35 cellular contexts compared by ENCODE assay signal in the genomic region with DNA sequence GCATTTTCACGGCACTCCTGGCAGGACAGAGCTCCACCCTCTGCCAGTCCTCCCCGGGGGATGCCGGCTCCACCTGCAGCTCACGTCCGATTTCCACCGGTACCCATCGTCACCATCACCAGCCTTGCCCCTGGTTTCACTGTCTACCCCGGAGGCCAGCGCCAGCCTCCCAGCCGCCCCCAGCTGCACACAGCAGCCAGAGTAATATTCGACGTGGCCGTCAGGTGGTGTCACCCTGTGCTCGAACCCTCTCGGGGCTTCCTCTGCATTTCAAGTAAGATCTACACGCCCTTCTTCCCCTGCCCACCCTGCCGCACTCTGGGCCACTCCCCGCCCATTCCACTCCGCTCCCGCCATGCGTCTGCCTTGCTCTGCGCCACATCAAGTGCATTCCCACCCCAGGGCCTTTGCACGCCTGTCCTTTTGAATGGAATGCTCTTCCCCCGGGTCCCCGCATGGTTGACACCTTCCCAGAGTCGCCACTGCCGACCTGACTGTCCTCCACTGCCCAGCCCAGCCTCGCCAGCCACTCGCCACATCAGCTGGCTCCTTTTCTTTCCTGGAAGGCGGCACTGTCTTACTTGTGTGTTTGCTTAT.
"Had no signal": no experiment of that assay in that cellular context is flagged by ENCODE, and none has a peak within 500 bp of the region (broad histone marks: within the 10 kb centered on the region; RNA-seq: fewer than 3 reads in every experiment).

No MANE protein-coding gene starts in this region.

- H3K9me3 Mint-ChIP-seq: activated naive CD4-positive, alpha-beta T cell treated with anti-CD3 and anti-CD28 coated beads, Interleukin-2, amount 50 U/mL, for 24 hours had no signal

- H3K4me1 ChIP-seq: body of pancreas, breast epithelium had no signal

- H3K36me3 ChIP-seq: breast epithelium had no signal

- H3K4me3 ChIP-seq: body of pancreas, breast epithelium had no signal

- DNase-seq: activated B cell treated with CpG ODN at 0.5 μM for 24 hours; activated CD4-positive, alpha-beta T cell treated with anti-CD3 and anti-CD28 coated beads for 4 hours; activated CD4-positive, alpha-beta T cell treated with anti-CD3 and anti-CD28 coated beads, Interleukin-2, amount 50 U/mL, for 48 hours; activated CD4-positive, CD25-positive, alpha-beta regulatory T cell treated with anti-CD3 and anti-CD28 coated beads, Interleukin-2, amount 50 U/mL, for 72 hours; activated CD8-positive, alpha-beta T cell treated with anti-CD3 and anti-CD28 coated beads, Interleukin-2, amount 10 ng/mL, durations not matched to agents 7 days and 5 days; activated gamma-delta T cell; activated naive CD4-positive, alpha-beta T cell treated with Interleukin-2 at 50 U/mL for 16 hours; activated naive CD8-positive, alpha-beta T cell treated with anti-CD3 and anti-CD28 coated beads, Interleukin-2, amount 10 ng/mL, durations not matched to agents 7 days and 5 days; activated T-cell treated with anti-CD3 and anti-CD28 coated beads, Interleukin-2, amount 50 U/mL, for 24 hours; body of pancreas; MM.1S; MV-4-11; NCI-H1092; NCI-H1417; NCI-H146; NCI-H187 treated with DMSO at 0.1 percent for 48 hours; NCI-H2081; NCI-H2171 treated with DMSO at 0.1 percent for 48 hours; NCI-H2227 treated with DMSO at 0.1 percent for 48 hours; NCI-H446 treated with DMSO at 0.1 percent for 48 hours; NCI-H524; NCI-H69; PC-3; SIG-M5; SW 1271; T-helper 1 cell; T-helper 2 cell; T-helper 9 cell had no signal

- H3K27ac ChIP-seq: body of pancreas, breast epithelium, KMS-11, RWPE1, VCaP had no signal

- H3K36me3 Mint-ChIP-seq: activated naive CD4-positive, alpha-beta T cell treated with anti-CD3 and anti-CD28 coated beads, Interleukin-2, amount 50 U/mL, for 24 hours had no signal

- H3K4me2 ChIP-seq: KMS-11 had no signal

- H3K9ac ChIP-seq: KMS-11 had no signal

- H3K27me3 Mint-ChIP-seq: activated B cell treated with CpG ODN at 0.5 μM for 24 hours; activated naive CD4-positive, alpha-beta T cell treated with anti-CD3 and anti-CD28 coated beads, Interleukin-2, amount 50 U/mL, for 24 hours; activated naive CD8-positive, alpha-beta T cell treated with anti-CD3 and anti-CD28 coated beads, Interleukin-2, amount 10 ng/mL, durations not matched to agents 7 days and 5 days had no signal

- H3K4me1 Mint-ChIP-seq: activated B cell treated with CpG ODN at 0.5 μM for 24 hours; activated naive CD4-positive, alpha-beta T cell treated with anti-CD3 and anti-CD28 coated beads, Interleukin-2, amount 50 U/mL, for 24 hours; activated naive CD8-positive, alpha-beta T cell treated with anti-CD3 and anti-CD28 coated beads, Interleukin-2, amount 10 ng/mL, durations not matched to agents 7 days and 5 days had no signal

- H3K9me3 ChIP-seq: body of pancreas, breast epithelium had no signal

- H3K27me3 ChIP-seq: body of pancreas, breast epithelium had no signal

- H3K27ac Mint-ChIP-seq: activated B cell treated with CpG ODN at 0.5 μM for 24 hours; activated CD8-positive, alpha-beta T cell treated with anti-CD3 and anti-CD28 coated beads, Interleukin-2, amount 10 ng/mL, durations not matched to agents 7 days and 5 days; activated naive CD4-positive, alpha-beta T cell treated with anti-CD3 and anti-CD28 coated beads, Interleukin-2, amount 50 U/mL, for 24 hours; activated naive CD8-positive, alpha-beta T cell treated with anti-CD3 and anti-CD28 coated beads, Interleukin-2, amount 10 ng/mL, durations not matched to agents 7 days and 5 days; activated T-cell treated with anti-CD3 and anti-CD28 coated beads, Interleukin-2, amount 50 U/mL, for 24 hours; activated T-helper 2 cell treated with anti-CD3 and anti-CD28 coated beads, Interferon-gamma antibody, Interleukin-2, Interleukin-4, amounts not matched to agents 10 μg/mL and 5 μg/mL and 100 μg/mL, durations not matched to agents 14 hours and 24 hours and 36 hours had no signal

- H3K4me3 Mint-ChIP-seq: activated B cell treated with CpG ODN at 0.5 μM for 24 hours; activated CD8-positive, alpha-beta T cell treated with anti-CD3 and anti-CD28 coated beads, Interleukin-2, amount 10 ng/mL, durations not matched to agents 7 days and 5 days; activated naive CD4-positive, alpha-beta T cell treated with anti-CD3 and anti-CD28 coated beads, Interleukin-2, amount 50 U/mL, for 24 hours; activated naive CD8-positive, alpha-beta T cell treated with anti-CD3 and anti-CD28 coated beads, Interleukin-2, amount 10 ng/mL, durations not matched to agents 7 days and 5 days; activated T-cell treated with anti-CD3 and anti-CD28 coated beads, Interleukin-2, amount 50 U/mL, for 24 hours had no signal

- ATAC-seq: activated CD8-positive, alpha-beta T cell treated with anti-CD3 and anti-CD28 coated beads, Interleukin-2, amount 10 ng/mL, durations not matched to agents 7 days and 5 days; body of pancreas; Right ventricle myocardium inferior had no signal
